9 cellular contexts compared by ENCODE assay signal in genomic region chr19:15869109-15869555, GRCh38. TPM values are rescaled to one million over a fixed set of nuclear protein-coding genes. Genes with fewer than 3 reads are reported as not detected.
DNase-seq lines count a peak whose midpoint lies in the region; ATAC-seq and TF ChIP-seq lines count a peak whose summit lies in the region.
"Had no signal": no experiment of that assay in that cellular context is flagged by ENCODE, and none has a peak within 500 bp of the region (broad histone marks: within the 10 kb centered on the region; RNA-seq: fewer than 3 reads in every experiment).

No MANE protein-coding gene starts in this region.

- H3K27ac Mint-ChIP-seq in H9, result no peak overlapping the region
- peak overlapping the region; percentile 37 for H3K27ac Mint-ChIP-seq in activated naive CD4-positive, alpha-beta T cell treated with anti-CD3 and anti-CD28 coated beads, Interleukin-2, amount 50 U/mL, for 24 hours
- H3K27ac Mint-ChIP-seq: IgD-negative memory B cell had no signal

- no CpG with 5 or more reads among the region's 3 CpGs for WGBS in H9 (ENCODE audit: extremely low coverage, insufficient read length, low lambda C conversion rate)

- ATAC-seq in HG03175 (IDR thresholded peaks at IDR 0.05; ENCODE audit: unreplicated experiment), result no peak
- no peak for ATAC-seq in GM18519 (IDR thresholded peaks at IDR 0.05; ENCODE audit: low FRiP score, unreplicated experiment)

- no peak overlapping the region for H2BK5ac ChIP-seq in H9 (ENCODE audit: insufficient read length, low read length)

- no peaks in the 10 kb centered on the region for H3K4me1 ChIP-seq in H9 (ENCODE audit: insufficient read depth, low read length)
- H3K4me1 ChIP-seq in right atrium auricular region, result no peaks in the 10 kb centered on the region

- no peak overlapping the region for H2AK5ac ChIP-seq in H9 (ENCODE audit: insufficient read length, low read length)

- no peak overlapping the region for H2BK20ac ChIP-seq in H9 (ENCODE audit: low read depth, low read length, poor library complexity, severe bottlenecking)

- H4K8ac ChIP-seq in H9 (replicated peaks; ENCODE audit: insufficient read length, low read depth, low read length), result no peak overlapping the region

- H3K4me3 ChIP-seq in right atrium auricular region, result no peak overlapping the region

- H2BK15ac ChIP-seq in H9 (ENCODE audit: low read depth, low read length), result no peak overlapping the region

- H3K4ac ChIP-seq in H9 (ENCODE audit: low read depth, low read length), result no peak overlapping the region

- TF ChIP-seq CTCF in H9 (conservative IDR thresholded peaks at IDR 0.05) (0 out of 3 replicates have a peak, but pooled peaks have one; percentile 21), right atrium auricular region (IDR thresholded peaks at IDR 0.05) (peak; percentile 51 to 73)

- H4K20me1 ChIP-seq in H9 (ENCODE audit: control insufficient read depth, insufficient read depth, insufficient read length), result no peaks in the 10 kb centered on the region

- no peak overlapping the region for H2AFZ ChIP-seq in H9 (ENCODE audit: low read length)

- H3T11ph ChIP-seq in H9 (ENCODE audit: low read length), result no peak overlapping the region

- H3K56ac ChIP-seq in H9 (ENCODE audit: insufficient read length, low read depth, low read length), result no peak overlapping the region

- H3K23ac ChIP-seq in H9 (ENCODE audit: insufficient read length, low read depth, low read length), result no peak overlapping the region

- H3K36me3 ChIP-seq in right atrium auricular region, result no peaks in the 10 kb centered on the region

- H3K79me1 ChIP-seq in H9 (ENCODE audit: insufficient read depth, low read depth, low read length, poor library complexity, severe bottlenecking), result no peaks in the 10 kb centered on the region

- peaks cover 73% of the 10 kb centered on the region for H3K9me3 ChIP-seq in H9 (ENCODE audit: control insufficient read depth, low read depth, low read length)
- H3K9me3 ChIP-seq in right atrium auricular region, result no peaks in the 10 kb centered on the region

- H3K23me2 ChIP-seq in H9 (ENCODE audit: insufficient read length, low read depth, low read length, poor library complexity, severe bottlenecking), result no peaks in the 10 kb centered on the region

- DNase-seq in CD1c-positive myeloid dendritic cell (ENCODE audit: extremely low spot score) (peak; percentile 40), H9 (no peak), RKO (ENCODE audit: low spot score) (peak; percentile 52), right atrium auricular region (ENCODE audit: low spot score) (no peak)
- DNase-seq in stimulated activated CD4-positive, alpha-beta T cell treated with anti-CD3 and anti-CD28 coated beads, Interleukin-2, amount 100 ng/mL, for 4 hours (ENCODE audit: low read depth), result peak; percentile 23

- H3K27ac ChIP-seq in H9 (ENCODE audit: insufficient read length, low read depth, low read length) (no peak overlapping the region), right atrium auricular region (no peak overlapping the region)

- H3K9ac ChIP-seq in H9 (ENCODE audit: extremely low read depth, insufficient read length, low read length), result no peak overlapping the region

- no peaks in the 10 kb centered on the region for H3K4me1 Mint-ChIP-seq in H9
- H3K4me1 Mint-ChIP-seq in activated naive CD4-positive, alpha-beta T cell treated with anti-CD3 and anti-CD28 coated beads, Interleukin-2, amount 50 U/mL, for 24 hours, result peaks cover 6% of the 10 kb centered on the region

- peaks cover 88 to 96% of the 10 kb centered on the region in 2 experiments for H3K9me3 Mint-ChIP-seq in H9
- no peaks in the 10 kb centered on the region for H3K9me3 Mint-ChIP-seq in activated naive CD4-positive, alpha-beta T cell treated with anti-CD3 and anti-CD28 coated beads, Interleukin-2, amount 50 U/mL, for 24 hours

- no peak overlapping the region for H3K4me2 ChIP-seq in H9 (ENCODE audit: insufficient read depth, insufficient read length, low read length)

- H2BK12ac ChIP-seq in H9 (ENCODE audit: insufficient read length, low read depth, low read length), result no peak overlapping the region

- H3K79me2 ChIP-seq in H9 (ENCODE audit: insufficient read depth, low read length), result no peaks in the 10 kb centered on the region

- H2BK120ac ChIP-seq in H9 (ENCODE audit: low read depth, low read length, poor library complexity, severe bottlenecking), result no peak overlapping the region

- H4K91ac ChIP-seq in H9 (ENCODE audit: insufficient read length, low read depth, low read length), result no peak overlapping the region

- no peak overlapping the region for H3K4me3 Mint-ChIP-seq in H9
- no peak overlapping the region for H3K4me3 Mint-ChIP-seq in activated naive CD4-positive, alpha-beta T cell treated with anti-CD3 and anti-CD28 coated beads, Interleukin-2, amount 50 U/mL, for 24 hours

- no peak overlapping the region for H3K18ac ChIP-seq in H9 (ENCODE audit: insufficient read length, low read depth, low read length)

- no peak overlapping the region for H3K14ac ChIP-seq in H9 (ENCODE audit: insufficient read depth, low read length)

- peaks cover 3% of the 10 kb centered on the region; the same call in 1 of the 2 replicates for H3K27me3 Mint-ChIP-seq in H9 (ENCODE audit: low read depth)
- H3K27me3 Mint-ChIP-seq in activated naive CD4-positive, alpha-beta T cell treated with anti-CD3 and anti-CD28 coated beads, Interleukin-2, amount 50 U/mL, for 24 hours, result peaks cover 7% of the 10 kb centered on the region

- H3K27me3 ChIP-seq in H9 (ENCODE audit: insufficient read depth, low read length), result no peaks in the 10 kb centered on the region
- peaks cover 0 to 6% of the 10 kb centered on the region in 2 donors for H3K27me3 ChIP-seq in right atrium auricular region

- H3K36me3 Mint-ChIP-seq in H9 (ENCODE audit: insufficient read depth in 1 of 3, low read depth in 3 of 3), result peaks cover 4 to 33% (median 23%) of the 10 kb centered on the region in 3 experiments; a peak in 6 of 7 replicates
- H3K36me3 Mint-ChIP-seq in activated naive CD4-positive, alpha-beta T cell treated with anti-CD3 and anti-CD28 coated beads, Interleukin-2, amount 50 U/mL, for 24 hours, result no peaks in the 10 kb centered on the region

- no peak overlapping the region for H4K5ac ChIP-seq in H9 (ENCODE audit: insufficient read length, low read depth, low read length)

RNA-seq across cellular contexts. Expression of gene CYP4F2, which starts 28.7 kb away (rescaled TPM):
- total RNA-seq in H9 (2021) (not detected in 2 replicates), right atrium auricular region (not detected)

RNA-seq across cellular contexts. Expression of gene OR10H1, which starts 53.7 kb away (rescaled TPM):
- total RNA-seq in H9 (2021), result not detected in 2 replicates
- total RNA-seq in right atrium auricular region, result not detected

Comparison
In these comparisons a context has a peak if more than half of its experiments do, and no peak if none do; other contexts are left out.
1. DNase-seq: peak in CD1c-positive myeloid dendritic cell (single experiment), RKO (single experiment) and stimulated activated CD4-positive, alpha-beta T cell treated with anti-CD3 and anti-CD28 coated beads, Interleukin-2, amount 100 ng/mL, for 4 hours (single experiment); none in H9 (single experiment) and right atrium auricular region (single experiment).